9 cellular contexts compared by ENCODE assay signal in genomic region chr2:102839668-102840388, GRCh38.
DNase-seq lines count a peak whose midpoint lies in the region; TF ChIP-seq lines count a peak whose summit lies in the region.
"Had no signal": no experiment of that assay in that cellular context is flagged by ENCODE, and none has a peak within 500 bp of the region (broad histone marks: within the 10 kb centered on the region; RNA-seq: fewer than 3 reads in every experiment).

No MANE protein-coding gene starts in this region.

- DNase-seq in NCI-H524 (lab: John Stamatoyannopoulos, UW) (peak; percentile 17 to 69), NCI-H524 treated with DMSO at 0.1 percent for 48 hours (lab: John Stamatoyannopoulos, UW) (no peak), KG1 (lab: John Stamatoyannopoulos, UW) (peak; percentile 54), RKO (ENCODE audit: low spot score) (peak; percentile 49), dermis blood vessel endothelial cell (peak; percentile 62), lung microvascular endothelial cell (ENCODE audit: low read depth in 2 of 2) (peak; percentile 37 to 49), uterus (no peak)
- DNase-seq in activated T-helper 1 cell treated with anti-CD3 and anti-CD28 coated beads, Interleukin-12 subunit alpha, Interleukin-12 subunit beta, Interleukin-2, Interleukin-4 antibody, amounts not matched to agents 30 ng/mL and 10 ng/mL and 1 ng/mL, durations not matched to agents 14 hours and 24 hours and 36 hours (ENCODE audit: low spot score), result no peak

- H3K27ac ChIP-seq in uterus, result no peak overlapping the region

- no peaks in the 10 kb centered on the region for H3K9me3 ChIP-seq in uterus

- no peaks in the 10 kb centered on the region for H3K36me3 ChIP-seq in uterus

- H3K4me3 ChIP-seq in uterus, result no peak overlapping the region

- no peaks in the 10 kb centered on the region for H3K4me1 Mint-ChIP-seq in activated T-helper 1 cell treated with anti-CD3 and anti-CD28 coated beads, Interleukin-12 subunit alpha, Interleukin-12 subunit beta, Interleukin-2, Interleukin-4 antibody, amounts not matched to agents 30 ng/mL and 10 ng/mL and 1 ng/mL, durations not matched to agents 14 hours and 24 hours and 36 hours (ENCODE audit: low read depth)

- peaks cover 4% of the 10 kb centered on the region for H3K27me3 Mint-ChIP-seq in activated T-helper 1 cell treated with anti-CD3 and anti-CD28 coated beads, Interleukin-12 subunit alpha, Interleukin-12 subunit beta, Interleukin-2, Interleukin-4 antibody, amounts not matched to agents 30 ng/mL and 10 ng/mL and 1 ng/mL, durations not matched to agents 14 hours and 24 hours and 36 hours (ENCODE audit: insufficient read depth)

- peak in 3 of 4 experiments; percentile 32 to 54 (median 48) for TF ChIP-seq CTCF in uterus (IDR thresholded peaks at IDR 0.05)

- H3K36me3 Mint-ChIP-seq in activated T-helper 1 cell treated with anti-CD3 and anti-CD28 coated beads, Interleukin-12 subunit alpha, Interleukin-12 subunit beta, Interleukin-2, Interleukin-4 antibody, amounts not matched to agents 30 ng/mL and 10 ng/mL and 1 ng/mL, durations not matched to agents 14 hours and 24 hours and 36 hours (ENCODE audit: low read depth), result no peaks in the 10 kb centered on the region

- intact Hi-C loops in uterus (cut with DNase I; ENCODE audit: low total_unique reads), result no loop called here
- intact Hi-C loops in activated T-helper 1 cell treated with anti-CD3 and anti-CD28 coated beads, Interleukin-12 subunit alpha, Interleukin-12 subunit beta, Interleukin-2, Interleukin-4 antibody, amounts not matched to agents 30 ng/mL and 10 ng/mL and 1 ng/mL, durations not matched to agents 14 hours and 24 hours and 36 hours (cut with micrococcal nuclease), result no loop called here

- no peak overlapping the region for H3K4me3 Mint-ChIP-seq in activated T-helper 1 cell treated with anti-CD3 and anti-CD28 coated beads, Interleukin-12 subunit alpha, Interleukin-12 subunit beta, Interleukin-2, Interleukin-4 antibody, amounts not matched to agents 30 ng/mL and 10 ng/mL and 1 ng/mL, durations not matched to agents 14 hours and 24 hours and 36 hours
- H3K4me3 Mint-ChIP-seq: CD4-positive, CD25-positive, alpha-beta regulatory T cell had no signal

- H3K4me1 ChIP-seq in uterus, result no peaks in the 10 kb centered on the region

- H3K27ac Mint-ChIP-seq in activated T-helper 1 cell treated with anti-CD3 and anti-CD28 coated beads, Interleukin-12 subunit alpha, Interleukin-12 subunit beta, Interleukin-2, Interleukin-4 antibody, amounts not matched to agents 30 ng/mL and 10 ng/mL and 1 ng/mL, durations not matched to agents 14 hours and 24 hours and 36 hours, result no peak overlapping the region
- H3K27ac Mint-ChIP-seq: CD4-positive, CD25-positive, alpha-beta regulatory T cell had no signal

- no peak for TF ChIP-seq POLR2A in uterus (IDR thresholded peaks at IDR 0.05)

- no peaks in the 10 kb centered on the region for H3K27me3 ChIP-seq in uterus

- no peaks in the 10 kb centered on the region for H3K9me3 Mint-ChIP-seq in activated T-helper 1 cell treated with anti-CD3 and anti-CD28 coated beads, Interleukin-12 subunit alpha, Interleukin-12 subunit beta, Interleukin-2, Interleukin-4 antibody, amounts not matched to agents 30 ng/mL and 10 ng/mL and 1 ng/mL, durations not matched to agents 14 hours and 24 hours and 36 hours
- H3K9me3 Mint-ChIP-seq: CD4-positive, CD25-positive, alpha-beta regulatory T cell had no signal

Comparison
In these comparisons a context has a peak if more than half of its experiments do, and no peak if none do; other contexts are left out.
1. DNase-seq: peak in NCI-H524 (2 of 2), KG1 (single experiment), RKO (single experiment), dermis blood vessel endothelial cell (single experiment) and lung microvascular endothelial cell (2 of 2); none in NCI-H524 treated with DMSO at 0.1 percent for 48 hours (single experiment), uterus (0 of 2) and activated T-helper 1 cell treated with anti-CD3 and anti-CD28 coated beads, Interleukin-12 subunit alpha, Interleukin-12 subunit beta, Interleukin-2, Interleukin-4 antibody, amounts not matched to agents 30 ng/mL and 10 ng/mL and 1 ng/mL, durations not matched to agents 14 hours and 24 hours and 36 hours (single experiment).